Comparison of ENCODE assay signal across 8 cellular contexts in genomic region chr16:4664538-4665418, GRCh38. TPM values are rescaled to one million over a fixed set of nuclear protein-coding genes. Genes with fewer than 3 reads are reported as not detected.
DNase-seq lines count a peak whose midpoint lies in the region; ATAC-seq and TF ChIP-seq lines count a peak whose summit lies in the region.

No MANE protein-coding gene starts in this region.

- no peak for TF ChIP-seq POLR2A in tibial nerve (IDR thresholded peaks at IDR 0.05)

- H3K27ac ChIP-seq in liver (ENCODE audit: low read depth in 1 of 2, low read length in 2 of 2), result peak overlapping the region; percentile 95 to 96
- H3K27ac ChIP-seq in tibial nerve, result peak overlapping the region in 3 of 4 donors; percentile 28 to 65 (median 33)

- DNase-seq in G401 (ENCODE audit: low spot score), result peak; percentile 43
- DNase-seq in NOMO-1 (lab: John Stamatoyannopoulos, UW; ENCODE audit: unreplicated experiment in 2 of 2), result peak; percentile 58 to 65
- DNase-seq in tibial nerve (ENCODE audit: low spot score in 2 of 2), result peak in 1 of 2 donors; percentile 54
- DNase-seq in NCI-H2196 treated with DMSO at 0.1 percent for 48 hours (lab: John Stamatoyannopoulos, UW; ENCODE audit: unreplicated experiment), result no peak
- no peak for DNase-seq in NCI-H526 treated with DMSO at 0.1 percent for 48 hours (lab: John Stamatoyannopoulos, UW)
- no peak for DNase-seq in ecto neural progenitor cell (ENCODE audit: low spot score)

- no peaks in the 10 kb centered on the region for H3K27me3 ChIP-seq in liver (ENCODE audit: control insufficient read depth in 4 of 4, insufficient read depth in 4 of 4, low read length in 3 of 4)
- H3K27me3 ChIP-seq in tibial nerve, result no peaks in the 10 kb centered on the region

- H3K4me3 Mint-ChIP-seq in activated T-helper 17 cell treated with anti-CD3 and anti-CD28 coated beads, Interleukin-2, amount 50 U/mL, for 72 hours, result peak overlapping the region; percentile 80

- TF ChIP-seq EP300 in tibial nerve (IDR thresholded peaks at IDR 0.05), result no peak

- peak; percentile 26 to 36 for TF ChIP-seq RAD21 in liver (IDR thresholded peaks at IDR 0.05)

- no peaks in the 10 kb centered on the region for H3K9me3 Mint-ChIP-seq in activated T-helper 17 cell treated with anti-CD3 and anti-CD28 coated beads, Interleukin-2, amount 50 U/mL, for 72 hours

- peak; percentile 72 for ATAC-seq in activated T-helper 17 cell treated with anti-CD3 and anti-CD28 coated beads, Interleukin-2, amount 50 U/mL, for 72 hours (replicated peaks)

- H3K27me3 Mint-ChIP-seq in activated T-helper 17 cell treated with anti-CD3 and anti-CD28 coated beads, Interleukin-2, amount 50 U/mL, for 72 hours, result no peaks in the 10 kb centered on the region

- H3K36me3 Mint-ChIP-seq in activated T-helper 17 cell treated with anti-CD3 and anti-CD28 coated beads, Interleukin-2, amount 50 U/mL, for 72 hours (ENCODE audit: low read depth), result peaks cover 13% of the 10 kb centered on the region

- in situ Hi-C loops in G401 (cut with HindIII; ENCODE audit: low sequenced_read_pairs), result no loop called here

- WGBS in liver, result 19% methylated on average over 26 of the region's 26 CpGs
- 52 to 64% methylated on average over 25 to 26 of the region's 26 CpGs for WGBS in tibial nerve, 2 donors

- peak overlapping the region; percentile 89 for H3K27ac Mint-ChIP-seq in activated T-helper 17 cell treated with anti-CD3 and anti-CD28 coated beads, Interleukin-2, amount 50 U/mL, for 72 hours

- H3K9me3 ChIP-seq in liver (ENCODE audit: control insufficient read depth in 4 of 4, low read length in 3 of 4) (no peaks in the 10 kb centered on the region), tibial nerve (no peaks in the 10 kb centered on the region)

- H3K4me1 Mint-ChIP-seq in activated T-helper 17 cell treated with anti-CD3 and anti-CD28 coated beads, Interleukin-2, amount 50 U/mL, for 72 hours, result peaks cover 13% of the 10 kb centered on the region

- H3K36me3 ChIP-seq in liver (ENCODE audit: control insufficient read depth in 4 of 4, insufficient read depth in 3 of 4, low read depth in 1 of 4, low read length in 3 of 4) (peaks cover 2 to 19% (median 17%) of the 10 kb centered on the region in 4 donors), tibial nerve (peaks cover 0 to 72% (median 19%) of the 10 kb centered on the region in 3 donors)

- H3K4me3 ChIP-seq in liver (ENCODE audit: low read depth in 1 of 3, low read length in 3 of 3) (peak overlapping the region in 2 of 3 donors; percentile 0 to 6), tibial nerve (no peak overlapping the region)

- H3K4me1 ChIP-seq in liver (ENCODE audit: control insufficient read depth in 4 of 4, insufficient read depth in 4 of 4, low read length in 3 of 4) (peaks cover 18 to 59% (median 40%) of the 10 kb centered on the region in 4 donors), tibial nerve (peaks cover 0 to 38% (median 19%) of the 10 kb centered on the region in 4 donors)

- no peak for TF ChIP-seq CTCF in liver (IDR thresholded peaks at IDR 0.05; ENCODE audit: low read depth, low read length, missing input control)
- TF ChIP-seq CTCF in tibial nerve (IDR thresholded peaks at IDR 0.05), result no peak

- H3K9ac ChIP-seq in liver (ENCODE audit: low read depth in 1 of 2, low read length in 2 of 2), result peak overlapping the region in 1 of 2 donors; percentile 33

TF ChIP-seq in liver, 16 proteins besides CTCF, POLR2A, EP300 and RAD21:
- TF ChIP-seq YY1 (IDR thresholded peaks at IDR 0.05) (peak; percentile 77), SP1 (IDR thresholded peaks at IDR 0.05) (no peak), RXRA (IDR thresholded peaks at IDR 0.05) (no peak), GABPA (IDR thresholded peaks at IDR 0.05 in 1 of 2, conservative IDR thresholded peaks at IDR 0.05 in 1 of 2) (no peak), MAX (IDR thresholded peaks at IDR 0.05) (peak; percentile 14), JUND (IDR thresholded peaks at IDR 0.05) (no peak), ATF3 (IDR thresholded peaks at IDR 0.05) (no peak), HNF4G (IDR thresholded peaks at IDR 0.05) (peak; percentile 17), EGR1 (IDR thresholded peaks at IDR 0.05; ENCODE audit: low read depth in 2 of 2) (no peak), ZBTB33 (IDR thresholded peaks at IDR 0.05) (no peak), REST (IDR thresholded peaks at IDR 0.05) (peak; percentile 5), HNF4A (conservative IDR thresholded peaks at IDR 0.05) (peak; percentile 77 to 86), FOXA1 (IDR thresholded peaks at IDR 0.05) (no peak), NR2F2 (IDR thresholded peaks at IDR 0.05) (peak; percentile 52), FOXA2 (IDR thresholded peaks at IDR 0.05) (no peak), TAF1 (conservative IDR thresholded peaks at IDR 0.05) (no peak)

RNA-seq across cellular contexts. Expression of gene NUDT16L1, which starts 28.6 kb away (rescaled TPM):
- 71.5 and 89.1 TPM in 2 replicates for total RNA-seq in G401 (2014; rRNA removed; shearing (Covaris generic))
- 10 to 100 TPM; 16.8 to 28.7 TPM for total RNA-seq in activated T-helper 17 cell treated with anti-CD3 and anti-CD28 coated beads, Interleukin-2, amount 50 U/mL, for 72 hours
- total RNA-seq in liver, result 10 to 100 TPM; 22.4 to 40.3 TPM
- 10 to 100 TPM; 32.3 to 43.4 TPM for polyA plus RNA-seq in liver
- 10 to 100 TPM; 30.3 to 63.7 (median 48.5) TPM for total RNA-seq in tibial nerve

RNA-seq across cellular contexts. Expression of gene MGRN1, which starts 40.2 kb away (rescaled TPM):
- 13.3 and 21.4 TPM in 2 replicates for total RNA-seq in G401 (2014; rRNA removed; shearing (Covaris generic))
- 10 to 100 TPM; 63.5 to 66.3 TPM for total RNA-seq in activated T-helper 17 cell treated with anti-CD3 and anti-CD28 coated beads, Interleukin-2, amount 50 U/mL, for 72 hours
- total RNA-seq in liver (10 to 100 TPM; 15.9 to 35.7 TPM), tibial nerve (10 to 100 TPM; 37.5 to 59.1 (median 42.7) TPM)
- polyA plus RNA-seq in liver, result 10 to 100 TPM; 21.9 to 29.9 TPM

RNA-seq across cellular contexts. Expression of gene UBALD1, which starts 50.1 kb away (rescaled TPM):
- 12.4 and 15.6 TPM in 2 replicates for total RNA-seq in G401 (2014; rRNA removed; shearing (Covaris generic))
- total RNA-seq in activated T-helper 17 cell treated with anti-CD3 and anti-CD28 coated beads, Interleukin-2, amount 50 U/mL, for 72 hours, result 10 to 100 TPM; 16.6 to 24.5 TPM
- total RNA-seq in liver, result 1 to 10 TPM; 4.5 to 6.9 TPM
- polyA plus RNA-seq in liver, result 10 to 100 TPM in 1 of 2 donors, 1 to 10 TPM in 1; 8.2 to 22.4 TPM
- total RNA-seq in tibial nerve, result 10 to 100 TPM in 2 of 4 donors, 1 to 10 TPM in 2; 6.5 to 22.8 (median 9.8) TPM

Comparison
In these comparisons a context has a peak if more than half of its experiments do, and no peak if none do; other contexts are left out.
1. DNase-seq: peak in G401 (single experiment) and NOMO-1 (2 of 2); none in NCI-H2196 treated with DMSO at 0.1 percent for 48 hours (single experiment), NCI-H526 treated with DMSO at 0.1 percent for 48 hours (single experiment) and ecto neural progenitor cell (single experiment).
2. H3K4me3 ChIP-seq: peak in liver (2 of 3); none in tibial nerve (0 of 4).